ENCODE assay signal across 8 cellular contexts in the genomic region with DNA sequence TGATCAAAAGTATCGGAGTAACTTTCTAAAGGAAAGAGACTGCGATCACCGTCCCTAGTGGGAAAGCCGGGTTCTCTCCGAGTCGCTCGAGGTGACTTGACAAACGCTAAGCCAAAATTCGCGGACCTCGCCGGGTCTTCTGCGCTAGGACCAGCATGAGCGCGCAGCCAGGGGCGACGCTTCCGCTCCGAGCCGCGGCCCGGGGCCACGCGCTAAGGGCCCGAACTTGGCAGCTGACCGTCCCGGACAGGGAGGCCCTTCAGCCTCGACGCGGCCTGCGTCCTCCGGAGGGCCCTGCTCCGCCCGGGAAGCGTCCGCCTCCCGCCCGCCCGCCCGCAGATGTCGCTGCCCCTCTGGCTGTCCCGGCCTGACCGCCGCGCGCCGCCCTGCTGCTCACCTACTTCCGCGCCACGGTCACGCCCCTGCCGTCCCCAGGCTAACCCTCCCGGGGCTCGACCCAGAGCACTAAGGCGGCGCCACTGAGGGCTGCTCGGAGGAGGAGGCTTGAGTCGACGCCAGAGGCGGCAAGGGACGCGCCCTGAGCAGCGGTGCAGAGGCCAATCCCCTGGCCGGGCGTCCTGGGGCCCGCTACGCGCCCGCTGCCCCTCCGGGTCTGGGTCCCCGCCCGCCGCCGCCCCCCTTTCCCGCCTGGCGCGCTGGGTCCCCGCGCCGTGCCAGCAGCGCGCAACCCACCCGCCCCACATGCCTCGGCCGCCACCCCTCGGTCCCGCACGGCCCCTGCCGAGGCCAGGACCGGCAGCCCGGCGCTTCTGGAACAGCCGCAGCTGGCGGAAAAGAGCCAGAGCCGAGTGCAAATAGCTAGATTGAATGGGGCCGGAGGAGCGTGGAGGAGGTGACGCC. TPM values are rescaled to one million over a fixed set of nuclear protein-coding genes. Genes with fewer than 3 reads are reported as not detected.
DNase-seq lines count a peak whose midpoint lies in the region; ATAC-seq, FAIRE-seq and TF ChIP-seq lines count a peak whose summit lies in the region.

No MANE protein-coding gene starts in this region.

- peak overlapping the region; percentile 81 for H3K4me2 ChIP-seq in A549

- H3K27ac ChIP-seq in A549 (peak overlapping the region; percentile 93 to 97), left lung (peak overlapping the region; percentile 97 to 99)

- H3K4me3 ChIP-seq in A549 (peak overlapping the region; percentile 72), left lung (peak overlapping the region; percentile 61 to 62)

- no peaks in the 10 kb centered on the region for H3K9me3 Mint-ChIP-seq in chondrocyte (ENCODE audit: low read depth)

- CTCF ChIA-PET in A549 (lab: Yijun Ruan, JAX) = interaction anchor here (0.6 to 2.8 kb wide), 23 partner anchors 10 to 714 kb away, joined by 3 to 7 read pairs (median 4); no protein-coding TSS in a partner anchor

- no peaks in the 10 kb centered on the region for H3K27me3 ChIP-seq in left lung

- POLR2A ChIA-PET in A549 (lab: Yijun Ruan, JAX) = interaction anchor here (0.5 to 2.3 kb wide), 17 partner anchors 18 to 713 kb away, joined by 3 to 12 read pairs (median 4); no protein-coding TSS in a partner anchor

- ATAC-seq in A549 (peak; percentile 82 to 84), GM18508 (IDR thresholded peaks at IDR 0.05; ENCODE audit: insufficient read depth, unreplicated experiment) (peak; percentile 21), HG02981 (IDR thresholded peaks at IDR 0.05; ENCODE audit: unreplicated experiment) (peak; percentile 33), left lung (peak; percentile 80)

- no peaks in the 10 kb centered on the region for H3K9me3 ChIP-seq in A549
- H3K9me3 ChIP-seq in left lung = no peaks in the 10 kb centered on the region

- no peak for FAIRE-seq in A549 (lab: Jason Lieb, UNC)

- peaks cover 5% of the 10 kb centered on the region for H3K36me3 Mint-ChIP-seq in chondrocyte (ENCODE audit: low read depth)

- peaks cover 6% of the 10 kb centered on the region for H3K4me1 Mint-ChIP-seq in chondrocyte (ENCODE audit: low read depth)

- H3K27me3 Mint-ChIP-seq in chondrocyte (ENCODE audit: low read depth) = no peaks in the 10 kb centered on the region

- H3K27ac Mint-ChIP-seq in chondrocyte (ENCODE audit: unreplicated experiment) = peak overlapping the region; percentile 91

- peak overlapping the region; percentile 77 for H3K4me3 Mint-ChIP-seq in chondrocyte (ENCODE audit: unreplicated experiment)

- peak; percentile 74 to 90 for DNase-seq in A549 (ENCODE audit: low read depth in 1 of 2, low spot score in 1 of 2)
- DNase-seq in NCI-H2196 (lab: John Stamatoyannopoulos, UW; ENCODE audit: unreplicated experiment) = peak; percentile 80
- DNase-seq in activated CD4-positive, CD25-positive, alpha-beta regulatory T cell treated with anti-CD3 and anti-CD28 coated beads, Interleukin-2, amount 50 U/mL, for 72 hours = peak; percentile 83
- DNase-seq in chondrocyte (ENCODE audit: low spot score) = peak; percentile 90
- peak; percentile 93 to 99 for DNase-seq in left lung
- peak; percentile 77 for DNase-seq in stimulated activated CD4-positive, alpha-beta T cell treated with anti-CD3 and anti-CD28 coated beads, Interleukin-4, amount 100 ng/mL, for 1 hour

- peaks cover 0 to 13% of the 10 kb centered on the region in 2 donors for H3K36me3 ChIP-seq in left lung

- TF ChIP-seq POLR2A in A549 (IDR thresholded peaks at IDR 0.05; ENCODE audit: low read length) = peak; percentile 69

- TF ChIP-seq EP300 in A549 (IDR thresholded peaks at IDR 0.05) = no peak

- TF ChIP-seq RAD21 in A549 (conservative IDR thresholded peaks at IDR 0.05 in 1 of 2, IDR thresholded peaks at IDR 0.05 in 1 of 2) = peak; percentile 29 to 79; a peak in 4 of 5 replicates

- H3K4me1 ChIP-seq in A549 (peaks cover 9% of the 10 kb centered on the region; the same call in 1 of the 3 replicates), left lung (peaks cover 0 to 26% of the 10 kb centered on the region in 2 donors)

- peak; percentile 51 for TF ChIP-seq CTCF in A549 (IDR thresholded peaks at IDR 0.05)
- TF ChIP-seq CTCF in chondrocyte (IDR thresholded peaks at IDR 0.05) = peak; percentile 75
- TF ChIP-seq CTCF in left lung (IDR thresholded peaks at IDR 0.05) = no peak

- WGBS in A549 (ENCODE audit: missing lambda C conversion rate) = 17% methylated on average over 1 of the region's 98 CpGs

- intact Hi-C loops in left lung (cut with DNase I) = no loop called here

TF ChIP-seq in A549, 52 proteins besides CTCF, POLR2A, EP300 and RAD21:
- TF ChIP-seq, protein P1, sequence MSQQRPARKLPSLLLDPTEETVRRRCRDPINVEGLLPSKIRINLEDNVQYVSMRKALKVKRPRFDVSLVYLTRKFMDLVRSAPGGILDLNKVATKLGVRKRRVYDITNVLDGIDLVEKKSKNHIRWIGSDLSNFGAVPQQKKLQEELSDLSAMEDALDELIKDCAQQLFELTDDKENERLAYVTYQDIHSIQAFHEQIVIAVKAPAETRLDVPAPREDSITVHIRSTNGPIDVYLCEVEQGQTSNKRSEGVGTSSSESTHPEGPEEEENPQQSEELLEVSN (IDR thresholded peaks at IDR 0.05; ENCODE audit: borderline replicate concordance, low read depth) = peak; percentile 75; the same call in 1 of the 2 replicates
- TF ChIP-seq MAFK (IDR thresholded peaks at IDR 0.05; ENCODE audit: partially characterized antibody) (no peak), SMC3 (IDR thresholded peaks at IDR 0.05) (peak; percentile 81), JUN (IDR thresholded peaks at IDR 0.05) (peak; percentile 39 to 79; a peak in 2 of 5 replicates), RARB (CRISPR knock-in tag; IDR thresholded peaks at IDR 0.05) (no peak), PBX3 (IDR thresholded peaks at IDR 0.05) (no peak), PHF8 (IDR thresholded peaks at IDR 0.05; ENCODE audit: borderline replicate concordance, low read depth) (peak; percentile 68), ZFP36 (IDR thresholded peaks at IDR 0.05; ENCODE audit: borderline replicate concordance, partially characterized antibody) (peak; percentile 99), MYC (IDR thresholded peaks at IDR 0.05; ENCODE audit: borderline replicate concordance, low read length) (0 out of 2 replicates have a peak, but pooled peaks have one; percentile 18), MAX (IDR thresholded peaks at IDR 0.05) (peak; percentile 13), NFE2L2 (conservative IDR thresholded peaks at IDR 0.05; ENCODE audit: low read length) (no peak)
- TF ChIP-seq, protein P2, sequence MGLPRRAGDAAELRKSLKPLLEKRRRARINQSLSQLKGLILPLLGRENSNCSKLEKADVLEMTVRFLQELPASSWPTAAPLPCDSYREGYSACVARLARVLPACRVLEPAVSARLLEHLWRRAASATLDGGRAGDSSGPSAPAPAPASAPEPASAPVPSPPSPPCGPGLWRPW (IDR thresholded peaks at IDR 0.05) = no peak

RNA-seq across cellular contexts. Expression of gene DUSP10, which starts 0.9 kb away (rescaled TPM):
- polyA plus RNA-seq in A549 (2011; rRNA removed) (4.8 and 5.0 TPM in 2 replicates), A549 (2017; fragmentation: RNase III; extraction: RNeasy Plus Mini Kit Qiagen cat#74134 plus additional on column Dnase treatment) (3.4 to 5.4 TPM (median 5.2 TPM) in 3 replicates)
- 2.1 and 3.0 TPM in 2 replicates for polyA plus RNA-seq in A549 (2012; cell fraction: cytosol; rRNA removed)
- polyA plus RNA-seq in A549 (2012; cell fraction: nucleus; rRNA removed) = 3.9 and 4.1 TPM in 2 replicates
- 7.3 and 8.7 TPM in 2 replicates for polyA minus RNA-seq in A549 (2011; rRNA and poly(A)+ RNA removed)
- total RNA-seq in chondrocyte (1.4 to 4.1 TPM (median 3.6 TPM) in 3 replicates), left lung (10 to 100 TPM; 12.6 to 14.5 TPM)

Comparison
In these comparisons a context has a peak if more than half of its experiments do, and no peak if none do; other contexts are left out.
1. Peak in every context shown above with its lines: DNase-seq, ATAC-seq, H3K4me3 ChIP-seq and H3K27ac ChIP-seq.
2. ATAC-seq: peak in every context shown above with its lines; median percentile 83 in A549; 80 in left lung; 33 in HG02981; 21 in GM18508.
3. CTCF ChIP-seq: peak in A549 (single experiment) and chondrocyte (single experiment); none in left lung (0 of 2).